Comparison of ENCODE assay signal across 11 cellular contexts in the genomic region with DNA sequence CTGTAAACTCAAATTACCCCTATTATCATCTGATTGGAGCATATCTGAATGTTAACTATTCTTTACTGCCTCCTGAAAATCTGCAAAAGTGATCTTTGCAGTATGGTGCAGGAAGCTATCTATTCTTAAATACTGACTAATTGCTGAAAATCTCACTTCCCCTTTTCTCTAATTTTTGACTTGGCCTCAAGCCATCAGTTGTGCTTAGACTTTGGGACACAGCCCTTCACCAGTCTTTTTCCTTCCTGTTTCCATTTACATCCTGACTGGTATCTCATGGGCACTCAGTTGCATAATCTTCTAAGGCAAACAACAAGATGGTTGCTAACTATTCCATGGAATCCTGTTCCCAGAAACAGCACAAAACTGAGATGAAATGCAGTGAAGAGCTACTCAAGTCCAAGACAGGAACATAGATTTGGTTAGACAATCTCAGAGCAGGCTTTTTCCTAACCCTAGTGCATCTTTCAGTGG.
DNase-seq lines count a peak whose midpoint lies in the region; ATAC-seq and TF ChIP-seq lines count a peak whose summit lies in the region.
"Had no signal": no experiment of that assay in that cellular context is flagged by ENCODE, and none has a peak within 500 bp of the region (broad histone marks: within the 10 kb centered on the region; RNA-seq: fewer than 3 reads in every experiment).

No MANE protein-coding gene starts in this region.

- no peak overlapping the region for H3K4me3 ChIP-seq in NB4 (ENCODE audit: low read depth, low read length)
- no peak overlapping the region for H3K4me3 ChIP-seq in smooth muscle cell

- ATAC-seq in GM19328 (IDR thresholded peaks at IDR 0.05; ENCODE audit: unreplicated experiment) = peak; percentile 68
- peak; percentile 65 for ATAC-seq in HG02970 (IDR thresholded peaks at IDR 0.05; ENCODE audit: low FRiP score, unreplicated experiment)
- ATAC-seq: activated CD4-positive, alpha-beta T cell treated with anti-CD3 and anti-CD28 coated beads for 36 hours had no signal

- no peak for TF ChIP-seq CTCF in NB4 (IDR thresholded peaks at IDR 0.05; ENCODE audit: low read depth, low read length)
- no peak for TF ChIP-seq CTCF in type B pancreatic cell (conservative IDR thresholded peaks at IDR 0.05)
- TF ChIP-seq CTCF in smooth muscle cell (IDR thresholded peaks at IDR 0.05; ENCODE audit: borderline replicate concordance, insufficient read depth, poor library complexity, severe bottlenecking) = no peak

- no peaks in the 10 kb centered on the region for H3F3A ChIP-seq in smooth muscle cell (ENCODE audit: low read depth)

- no peak overlapping the region for H3K4me3 Mint-ChIP-seq in type B pancreatic cell
- H3K4me3 Mint-ChIP-seq: activated CD4-positive, alpha-beta T cell treated with anti-CD3 and anti-CD28 coated beads for 36 hours; neural crest cell had no signal

- TF ChIP-seq POLR2A in NB4 (IDR thresholded peaks at IDR 0.05; ENCODE audit: extremely low read depth, insufficient read length) = no peak

- H3K4me1 Mint-ChIP-seq in type B pancreatic cell (ENCODE audit: unreplicated experiment) = peaks cover 15% of the 10 kb centered on the region
- H3K4me1 Mint-ChIP-seq: activated CD4-positive, alpha-beta T cell treated with anti-CD3 and anti-CD28 coated beads for 36 hours; neural crest cell had no signal

- no peaks in the 10 kb centered on the region for H3K9me3 Mint-ChIP-seq in type B pancreatic cell

- no peaks in the 10 kb centered on the region for H4K20me1 ChIP-seq in smooth muscle cell (ENCODE audit: low read depth)

- H3K27me3 ChIP-seq in smooth muscle cell (ENCODE audit: low read depth) = peaks cover 10% of the 10 kb centered on the region

- DNase-seq in AML-193 (lab: John Stamatoyannopoulos, UW) (peak; percentile 28 to 40), NB4 (ENCODE audit: low read depth) (peak; percentile 23), NCI-H446 treated with DMSO at 0.1 percent for 48 hours (lab: John Stamatoyannopoulos, UW) (no peak), SK-N-DZ (ENCODE audit: low spot score) (no peak), type B pancreatic cell (ENCODE audit: extremely low spot score, unreplicated experiment) (no peak), smooth muscle cell (lab: John Stamatoyannopoulos, UW; ENCODE audit: unreplicated experiment) (no peak)
- DNase-seq: ACHN; activated CD4-positive, alpha-beta T cell treated with anti-CD3 and anti-CD28 coated beads for 36 hours had no signal

- no peak overlapping the region for H3K4me2 ChIP-seq in smooth muscle cell

- no peaks in the 10 kb centered on the region for H3K79me2 ChIP-seq in smooth muscle cell (ENCODE audit: low read depth)

- H3K36me3 ChIP-seq in smooth muscle cell (ENCODE audit: low read depth) = no peaks in the 10 kb centered on the region

- H3K27ac ChIP-seq in smooth muscle cell (ENCODE audit: low read depth) = no peak overlapping the region

- no peaks in the 10 kb centered on the region for H3K9me3 ChIP-seq in smooth muscle cell (replicated peaks; ENCODE audit: low read depth)

- H3K36me3 Mint-ChIP-seq in type B pancreatic cell = no peaks in the 10 kb centered on the region

- peaks cover 14% of the 10 kb centered on the region for H3K4me1 ChIP-seq in smooth muscle cell (ENCODE audit: low read depth)

- no peak overlapping the region for H3K9ac ChIP-seq in smooth muscle cell (ENCODE audit: low read depth)

- peaks cover 5% of the 10 kb centered on the region for H3K27me3 Mint-ChIP-seq in type B pancreatic cell
- H3K27me3 Mint-ChIP-seq: activated CD4-positive, alpha-beta T cell treated with anti-CD3 and anti-CD28 coated beads for 36 hours had no signal

- H3K27ac Mint-ChIP-seq in type B pancreatic cell = no peak overlapping the region
- H3K27ac Mint-ChIP-seq: activated CD4-positive, alpha-beta T cell treated with anti-CD3 and anti-CD28 coated beads for 36 hours had no signal

- H2AFZ ChIP-seq in smooth muscle cell (ENCODE audit: low read depth) = no peak overlapping the region

Comparison
In these comparisons a context has a peak if more than half of its experiments do, and no peak if none do; other contexts are left out.
1. DNase-seq: peak in AML-193 (2 of 2) and NB4 (single experiment); none in NCI-H446 treated with DMSO at 0.1 percent for 48 hours (single experiment), SK-N-DZ (single experiment), type B pancreatic cell (single experiment) and smooth muscle cell (single experiment).